Comparison of ENCODE assay signal across 17 cellular contexts in genomic region chr10:91700788-91701444, GRCh38.
DNase-seq lines count a peak whose midpoint lies in the region; ATAC-seq and TF ChIP-seq lines count a peak whose summit lies in the region.
"Had no signal": no experiment of that assay in that cellular context is flagged by ENCODE, and none has a peak within 500 bp of the region (broad histone marks: within the 10 kb centered on the region; RNA-seq: fewer than 3 reads in every experiment).

No MANE protein-coding gene starts in this region.

- H3K4me3 ChIP-seq in epithelial cell of esophagus (ENCODE audit: low read length) (no peak overlapping the region), OCI-LY7 (ENCODE audit: low read depth, low read length, poor library complexity, severe bottlenecking) (no peak overlapping the region)
- H3K4me3 ChIP-seq: sigmoid colon, tibial nerve had no signal

- TF ChIP-seq CTCF in epithelial cell of esophagus (IDR thresholded peaks at IDR 0.05; ENCODE audit: insufficient read depth, low read depth, low read length, missing control alignments) (no peak), omental fat pad (IDR thresholded peaks at IDR 0.05) (no peak), OCI-LY7 (conservative IDR thresholded peaks at IDR 0.05; ENCODE audit: low read length) (no peak)

- DNase-seq in EL: peak; percentile 75
- peak; percentile 57 for DNase-seq in RKO (ENCODE audit: low spot score)
- DNase-seq in epithelial cell of esophagus (ENCODE audit: low read depth): peak; percentile 75
- no peak for DNase-seq in omental fat pad (ENCODE audit: low spot score)
- DNase-seq in GM19240 (ENCODE audit: insufficient read length, low spot score): no peak
- no peak for DNase-seq in OCI-LY7 (ENCODE audit: low spot score)
- DNase-seq in UCSD-AML1 (lab: John Stamatoyannopoulos, UW; ENCODE audit: unreplicated experiment): no peak
- DNase-seq: activated CD8-positive, alpha-beta T cell treated with anti-CD3 and anti-CD28 coated beads, Interleukin-2, amount 10 ng/mL, durations not matched to agents 7 days and 5 days; cortex of kidney; H7; KG1; NCI-H1436 treated with DMSO at 0.1 percent for 48 hours; sigmoid colon; stimulated activated CD4-positive, alpha-beta T cell treated with anti-CD3 and anti-CD28 coated beads, Interleukin-4, amount 100 ng/mL, for 1 hour had no signal

- no peak overlapping the region for H3K4me2 ChIP-seq in OCI-LY7 (ENCODE audit: low read length)

- H3K9me3 ChIP-seq in OCI-LY7 (ENCODE audit: low read length): no peaks in the 10 kb centered on the region
- H3K9me3 ChIP-seq: sigmoid colon, tibial nerve had no signal

- CTCF ChIA-PET in OCI-LY7 (lab: Charles Lee; ENCODE audit: unreplicated experiment): no interaction called here

- no peaks in the 10 kb centered on the region for H3K79me2 ChIP-seq in OCI-LY7 (ENCODE audit: insufficient read depth, low read depth, low read length)

- H3K27ac ChIP-seq in OCI-LY7 (ENCODE audit: low read depth, low read length, poor library complexity, severe bottlenecking): no peak overlapping the region
- H3K27ac ChIP-seq: sigmoid colon, tibial nerve, VCaP had no signal

- no peaks in the 10 kb centered on the region for H3K4me1 ChIP-seq in OCI-LY7 (ENCODE audit: insufficient read depth, low read length, poor library complexity, severe bottlenecking)
- H3K4me1 ChIP-seq: sigmoid colon had no signal

- POLR2A ChIA-PET in OCI-LY7 (lab: Charles Lee): no interaction called here

- BruUV-seq in OCI-LY7 (replicated peaks; lab: Mats Ljungman, UMichigan): no TSS peak

- intact Hi-C loops in OCI-LY7 (cut with micrococcal nuclease; ENCODE audit: unreplicated experiment): no loop called here

- ATAC-seq in omental fat pad (ENCODE audit: low FRiP score): peak; percentile 61
- ATAC-seq in GM21423 (IDR thresholded peaks at IDR 0.05; ENCODE audit: unreplicated experiment): no peak
- ATAC-seq: activated CD8-positive, alpha-beta T cell treated with anti-CD3 and anti-CD28 coated beads, Interleukin-2, amount 10 ng/mL, durations not matched to agents 7 days and 5 days had no signal

- H3K36me3 ChIP-seq in OCI-LY7 (ENCODE audit: insufficient read depth, low read length): no peaks in the 10 kb centered on the region
- H3K36me3 ChIP-seq: sigmoid colon, tibial nerve had no signal

- H3K9me2 ChIP-seq in OCI-LY7 (ENCODE audit: insufficient read depth, low read length): no peaks in the 10 kb centered on the region

- H2AFZ ChIP-seq in OCI-LY7 (ENCODE audit: low read length): no peak overlapping the region

- H4K20me1 ChIP-seq in OCI-LY7 (ENCODE audit: insufficient read depth, low read length): no peaks in the 10 kb centered on the region

Comparison
In these comparisons a context has a peak if more than half of its experiments do, and no peak if none do; other contexts are left out.
1. DNase-seq: peak in EL (single experiment), RKO (single experiment) and epithelial cell of esophagus (single experiment); none in omental fat pad (single experiment), GM19240 (single experiment), OCI-LY7 (single experiment) and UCSD-AML1 (single experiment).